Comparison of ENCODE assay signal across 8 cellular contexts in the genomic region with DNA sequence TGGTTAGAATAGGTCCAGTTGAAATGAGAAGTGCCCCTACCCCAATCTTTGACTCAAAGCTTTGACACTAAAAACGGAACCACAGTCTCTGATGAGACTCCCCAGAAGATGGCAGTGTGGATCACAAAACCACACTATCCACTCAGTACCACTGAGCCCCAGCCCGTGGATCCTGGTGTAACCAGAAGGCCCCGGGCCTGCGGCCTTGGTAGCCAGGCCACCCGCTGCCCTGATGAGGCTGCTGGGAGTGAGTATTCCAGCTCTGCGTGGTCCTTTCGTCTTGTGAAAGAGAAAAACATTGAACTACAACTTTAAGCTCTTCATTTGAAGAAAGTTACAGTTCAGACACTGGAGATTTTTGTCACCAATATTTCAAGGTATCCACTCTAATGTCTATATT. TPM values are rescaled to one million over a fixed set of nuclear protein-coding genes. Genes with fewer than 3 reads are reported as not detected.
DNase-seq lines count a peak whose midpoint lies in the region; ATAC-seq and TF ChIP-seq lines count a peak whose summit lies in the region.

No MANE protein-coding gene starts in this region.

- no peaks in the 10 kb centered on the region for H3K9me3 Mint-ChIP-seq in CD8-positive, alpha-beta T cell
- no peaks in the 10 kb centered on the region for H3K9me3 Mint-ChIP-seq in H9

- no peaks in the 10 kb centered on the region for H3K36me3 ChIP-seq in CD8-positive, alpha-beta T cell (ENCODE audit: insufficient read depth, low read length)

- H3K18ac ChIP-seq in H9 (ENCODE audit: insufficient read length, low read depth, low read length) = no peak overlapping the region

- intact Hi-C loops in CD8-positive, alpha-beta T cell (cut with DNase I, micrococcal nuclease) = loop anchor here (1.0 to 5.0 kb wide), 7 partner anchors 101 to 1635 kb away; no protein-coding TSS in a partner anchor

- no peak overlapping the region for H3K14ac ChIP-seq in H9 (ENCODE audit: insufficient read depth, low read length)

- H3K27me3 ChIP-seq in CD8-positive, alpha-beta T cell (ENCODE audit: insufficient read depth, low read length) = no peaks in the 10 kb centered on the region
- no peaks in the 10 kb centered on the region for H3K27me3 ChIP-seq in H9 (ENCODE audit: insufficient read depth, low read length)

- no peak overlapping the region for H3K4me3 ChIP-seq in CD8-positive, alpha-beta T cell (ENCODE audit: low read depth, low read length)
- H3K4me3 ChIP-seq in choroid plexus epithelial cell (ENCODE audit: low read depth, low read length) = no peak overlapping the region

- H3K4me2 ChIP-seq in H9 (ENCODE audit: insufficient read depth, insufficient read length, low read length) = no peak overlapping the region

- no peak overlapping the region for H2AK5ac ChIP-seq in H9 (ENCODE audit: insufficient read length, low read length)

- H3K27ac ChIP-seq in CD8-positive, alpha-beta T cell (ENCODE audit: low read depth, low read length) = no peak overlapping the region
- no peak overlapping the region for H3K27ac ChIP-seq in H9 (ENCODE audit: insufficient read length, low read depth, low read length)

- H3K27ac Mint-ChIP-seq in CD8-positive, alpha-beta T cell = no peak overlapping the region
- no peak overlapping the region for H3K27ac Mint-ChIP-seq in H9

- no peak overlapping the region for H4K91ac ChIP-seq in H9 (ENCODE audit: insufficient read length, low read depth, low read length)

- no peaks in the 10 kb centered on the region for H3K4me1 Mint-ChIP-seq in CD8-positive, alpha-beta T cell (ENCODE audit: low read depth)
- peaks cover 4 to 8% of the 10 kb centered on the region in 2 experiments for H3K4me1 Mint-ChIP-seq in H9

- peak; percentile 86 for TF ChIP-seq CTCF in CD8-positive, alpha-beta T cell (IDR thresholded peaks at IDR 0.05)
- peak; percentile 75 for TF ChIP-seq CTCF in H9 (conservative IDR thresholded peaks at IDR 0.05)
- peak; percentile 87 for TF ChIP-seq CTCF in choroid plexus epithelial cell (conservative IDR thresholded peaks at IDR 0.05; ENCODE audit: low read depth, low read length)

- H2BK12ac ChIP-seq in H9 (ENCODE audit: insufficient read length, low read depth, low read length) = no peak overlapping the region

- no peaks in the 10 kb centered on the region for H4K20me1 ChIP-seq in H9 (ENCODE audit: control insufficient read depth, insufficient read depth, insufficient read length)

- no peaks in the 10 kb centered on the region for H3K79me2 ChIP-seq in H9 (ENCODE audit: insufficient read depth, low read length)

- no peak overlapping the region for H3K4ac ChIP-seq in H9 (ENCODE audit: low read depth, low read length)

- no peak overlapping the region for H2AFZ ChIP-seq in H9 (ENCODE audit: low read length)

- peak; percentile 18 to 71 (median 45) for DNase-seq in CD8-positive, alpha-beta T cell
- DNase-seq in H9 (peak; percentile 61), NCI-H226 (peak; percentile 49), choroid plexus epithelial cell (ENCODE audit: low read depth) (peak; percentile 89), left kidney (ENCODE audit: low read depth, low spot score) (peak; percentile 89)
- peak; percentile 68 for DNase-seq in activated CD4-positive, alpha-beta T cell treated with anti-CD3 and anti-CD28 coated beads for 48 hours
- peak; percentile 49 for DNase-seq in stimulated activated CD4-positive, alpha-beta T cell treated with anti-CD3 and anti-CD28 coated beads, Interleukin-1b, Interleukin-23, amount 100 ng/mL, for 48 hours

- WGBS in H9 (ENCODE audit: extremely low coverage, insufficient read length, low lambda C conversion rate) = no CpG with 5 or more reads among the region's 7 CpGs

- no peaks in the 10 kb centered on the region for H3K36me3 Mint-ChIP-seq in CD8-positive, alpha-beta T cell
- no peaks in the 10 kb centered on the region for H3K36me3 Mint-ChIP-seq in H9 (ENCODE audit: insufficient read depth in 1 of 3, low read depth in 3 of 3)

- POLR2A ChIA-PET in CD8-positive, alpha-beta T cell (lab: Charles Lee) = interaction anchor here (0.5 kb wide), 1 partner anchor 13 kb away, joined by 3 read pairs; no protein-coding TSS in a partner anchor

- CTCF ChIA-PET in CD8-positive, alpha-beta T cell (lab: Charles Lee) = interaction anchor here (0.6 to 11.4 kb wide), 34 partner anchors 8 to 1538 kb away, joined by 3 to 242 read pairs (median 4); partner anchors contain the start of gene FBP1

- H4K8ac ChIP-seq in H9 (replicated peaks; ENCODE audit: insufficient read length, low read depth, low read length) = no peak overlapping the region

- H3T11ph ChIP-seq in H9 (ENCODE audit: low read length) = no peak overlapping the region

- no peaks in the 10 kb centered on the region for H3K23me2 ChIP-seq in H9 (ENCODE audit: insufficient read length, low read depth, low read length, poor library complexity, severe bottlenecking)

- H3K27me3 Mint-ChIP-seq in CD8-positive, alpha-beta T cell (ENCODE audit: low read depth) = peaks cover 14% of the 10 kb centered on the region
- H3K27me3 Mint-ChIP-seq in H9 (ENCODE audit: low read depth) = no peaks in the 10 kb centered on the region

- H3K4me3 Mint-ChIP-seq in CD8-positive, alpha-beta T cell = no peak overlapping the region
- no peak overlapping the region for H3K4me3 Mint-ChIP-seq in H9

- no peak overlapping the region for H2BK5ac ChIP-seq in H9 (ENCODE audit: insufficient read length, low read length)

- no peak overlapping the region for H4K5ac ChIP-seq in H9 (ENCODE audit: insufficient read length, low read depth, low read length)

- H2BK15ac ChIP-seq in H9 (ENCODE audit: low read depth, low read length) = no peak overlapping the region

- no peak overlapping the region for H3K23ac ChIP-seq in H9 (ENCODE audit: insufficient read length, low read depth, low read length)

- no peaks in the 10 kb centered on the region for H3K4me1 ChIP-seq in CD8-positive, alpha-beta T cell (ENCODE audit: insufficient read depth, low read length)
- no peaks in the 10 kb centered on the region for H3K4me1 ChIP-seq in H9 (ENCODE audit: insufficient read depth, low read length)

- H3K9ac ChIP-seq in H9 (ENCODE audit: extremely low read depth, insufficient read length, low read length) = no peak overlapping the region

- H2BK20ac ChIP-seq in H9 (ENCODE audit: low read depth, low read length, poor library complexity, severe bottlenecking) = no peak overlapping the region

- no peaks in the 10 kb centered on the region for H3K9me3 ChIP-seq in CD8-positive, alpha-beta T cell (ENCODE audit: low read length)
- H3K9me3 ChIP-seq in H9 (ENCODE audit: control insufficient read depth, low read depth, low read length) = no peaks in the 10 kb centered on the region

- H3K79me1 ChIP-seq in H9 (ENCODE audit: insufficient read depth, low read depth, low read length, poor library complexity, severe bottlenecking) = no peaks in the 10 kb centered on the region

- H3K56ac ChIP-seq in H9 (ENCODE audit: insufficient read length, low read depth, low read length) = no peak overlapping the region

- H2BK120ac ChIP-seq in H9 (ENCODE audit: low read depth, low read length, poor library complexity, severe bottlenecking) = no peak overlapping the region

- ATAC-seq in CD8-positive, alpha-beta T cell = peak; percentile 70
- ATAC-seq in HG03457 (IDR thresholded peaks at IDR 0.05; ENCODE audit: unreplicated experiment) = no peak

RNA-seq across cellular contexts. Expression of gene FBP1, which starts 42.2 kb away (rescaled TPM):
- 1 to 10 TPM; 2.2 to 2.7 TPM for total RNA-seq in CD8-positive, alpha-beta T cell
- total RNA-seq in H9 (2021) = 1.9 and 2.2 TPM in 2 replicates

RNA-seq across cellular contexts. Expression of gene AOPEP, which starts 45.0 kb away (rescaled TPM):
- total RNA-seq in CD8-positive, alpha-beta T cell = 1 to 10 TPM; 4.5 to 5.2 TPM
- total RNA-seq in H9 (2021) = 15.0 and 15.2 TPM in 2 replicates
